12 cellular contexts compared by ENCODE assay signal in genomic region chr11:104057908-104058307, GRCh38. TPM values are rescaled to one million over a fixed set of nuclear protein-coding genes. Genes with fewer than 3 reads are reported as not detected.
"Had no signal": no experiment of that assay in that cellular context is flagged by ENCODE, and none has a peak within 500 bp of the region (broad histone marks: within the 10 kb centered on the region; RNA-seq: fewer than 3 reads in every experiment).

No MANE protein-coding gene starts in this region.

- ATAC-seq: GM23338, HCT116 had no signal

- H3K36me3 ChIP-seq: HAP-1 had no signal

- H3K4me3 Mint-ChIP-seq: GM23338, H9, HFFc6 had no signal

- H3K9me3 ChIP-seq: HAP-1 had no signal

- H3K4me1 ChIP-seq: HAP-1 had no signal

- H3K4me2 ChIP-seq: GM23338 had no signal

- FAIRE-seq: H1, H54 had no signal

- H3K4me3 ChIP-seq: GM23248, GM23338, HAP-1 had no signal

- H3K27ac Mint-ChIP-seq: GM23338, H9, HFFc6 had no signal

- DNase-seq: GM23248, GOT3, H7, H9, HCEC 1CT, HFFc6 had no signal

- H3K27ac ChIP-seq: GM23248 had no signal

- H3K9ac ChIP-seq: GM23248 had no signal

- H3K9me3 Mint-ChIP-seq: GM23338, H9, HFFc6 had no signal

- H2AFZ ChIP-seq: GM23248, GM23338 had no signal

RNA-seq across cellular contexts. Expression of gene DDI1, which starts 21.5 kb away (rescaled TPM):
- total RNA-seq: GM23248, GM23338, H1, H4, H7, H9, HFFc6 had no signal
- polyA plus RNA-seq: GM23248, H1 had no signal
